In the genomic region with DNA sequence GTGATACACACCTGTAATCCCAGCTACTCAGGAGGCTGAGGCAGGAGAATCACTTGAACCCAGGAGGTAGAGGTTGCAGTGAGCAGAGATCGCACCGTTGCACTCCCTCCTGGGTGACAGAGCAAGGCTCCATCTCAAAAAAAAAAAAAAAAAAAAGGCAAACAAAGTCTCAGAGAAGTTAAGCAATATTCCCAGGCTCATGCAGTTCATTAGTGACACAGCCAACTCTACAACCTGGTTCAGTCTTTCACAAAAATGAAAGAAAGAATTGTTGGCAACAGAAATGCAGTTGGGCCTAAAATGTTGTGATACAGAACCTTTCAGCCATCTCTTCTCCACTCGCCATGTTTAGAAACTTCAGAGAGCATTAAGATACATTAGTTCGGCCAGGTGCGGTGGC, we compare ENCODE assay signal across 19 cellular contexts.
"Had no signal": no experiment of that assay in that cellular context is flagged by ENCODE, and none has a peak within 500 bp of the region (broad histone marks: within the 10 kb centered on the region; RNA-seq: fewer than 3 reads in every experiment).

No MANE protein-coding gene starts in this region.

- H3K9me3 ChIP-seq: SK-N-SH had no signal

- H3K4me2 ChIP-seq: KMS-11, SK-N-SH had no signal

- DNase-seq: Kasumi-1, MM.1S, NCI-H1092 treated with DMSO at 0.1 percent for 48 hours, NCI-H1436, NCI-H187, NCI-H2029, NCI-H2081 treated with DMSO at 0.1 percent for 48 hours, NCI-H2171, NCI-H446, NCI-H510A, NCI-H524 treated with DMSO at 0.1 percent for 48 hours, NCI-H69, NCI-H774, RPMI8226, SHP77, SK-N-SH had no signal

- ATAC-seq: K562 had no signal

- H3K27ac ChIP-seq: HL-60, KMS-11 had no signal

- H3K9ac ChIP-seq: KMS-11, SK-N-SH had no signal

- H3K4me3 ChIP-seq: K562 had no signal
